ENCODE assay signal across 13 cellular contexts in genomic region chr5:150082364-150082763, GRCh38. TPM values are rescaled to one million over a fixed set of nuclear protein-coding genes. Genes with fewer than 3 reads are reported as not detected.
A peak's percentile ranks its signal among the peaks of the same experiment; 100 is the strongest.
DNase-seq lines count a peak whose midpoint lies in the region; ATAC-seq and TF ChIP-seq lines count a peak whose summit lies in the region.
"Had no signal": no experiment of that assay in that cellular context is flagged by ENCODE, and none has a peak within 500 bp of the region (broad histone marks: within the 10 kb centered on the region; RNA-seq: fewer than 3 reads in every experiment).

No MANE protein-coding gene starts in this region.

- in situ Hi-C loops in GM23248 (cut with MboI): no loop called here

- H3K4me1 ChIP-seq in DOHH2 (ENCODE audit: control insufficient read depth, low read length) (peaks cover 16% of the 10 kb centered on the region), mucosa of rectum (ENCODE audit: control insufficient read depth in 2 of 2, insufficient read depth in 2 of 2, low read length in 2 of 2) (no peaks in the 10 kb centered on the region), GM23248 (ENCODE audit: insufficient read depth) (no peaks in the 10 kb centered on the region)
- H3K4me1 ChIP-seq: uterus had no signal

- H2AFZ ChIP-seq in GM23248: no peak overlapping the region

- POLR2A ChIA-PET in HEK293T (lab: Yijun Ruan, JAX): no interaction called here

- no peak overlapping the region; the same call in 1 of the 2 replicates for H3K4me3 ChIP-seq in DOHH2 (ENCODE audit: low read length)
- peak overlapping the region in 1 of 2 donors; percentile 48 for H3K4me3 ChIP-seq in mucosa of rectum (ENCODE audit: low read length in 2 of 2)
- H3K4me3 ChIP-seq in GM23248: no peak overlapping the region
- H3K4me3 ChIP-seq: uterus had no signal

- H3K4me2 ChIP-seq in DOHH2 (ENCODE audit: low read length) (peak overlapping the region; percentile 49), GM23248 (ENCODE audit: unreplicated experiment) (no peak overlapping the region)

- CTCF ChIA-PET in HEK293T (lab: Yijun Ruan, JAX): interaction anchor here (0.7 to 0.8 kb wide), 2 partner anchors 16 to 1587 kb away, joined by 3 read pairs; no protein-coding TSS in a partner anchor

- no peaks in the 10 kb centered on the region for H3K9me3 ChIP-seq in DOHH2 (ENCODE audit: control insufficient read depth, insufficient read depth, low read length)
- no peaks in the 10 kb centered on the region for H3K9me3 ChIP-seq in mucosa of rectum (ENCODE audit: control insufficient read depth in 2 of 2, low read length in 2 of 2)
- no peaks in the 10 kb centered on the region for H3K9me3 ChIP-seq in GM23248 (ENCODE audit: low read depth)
- H3K9me3 ChIP-seq: Caco-2, uterus had no signal

- H3K79me2 ChIP-seq in DOHH2 (ENCODE audit: control insufficient read depth, low read length): no peaks in the 10 kb centered on the region
- H3K79me2 ChIP-seq in GM23248 (ENCODE audit: insufficient read depth): no peaks in the 10 kb centered on the region

- ATAC-seq in GM21447 (IDR thresholded peaks at IDR 0.05; ENCODE audit: unreplicated experiment): peak; percentile 25

- no peak overlapping the region for H3K27ac ChIP-seq in DOHH2 (ENCODE audit: low read depth, low read length)
- H3K27ac ChIP-seq in mucosa of rectum (ENCODE audit: low read depth in 2 of 2, low read length in 2 of 2): peak overlapping the region; percentile 13 to 19
- H3K27ac ChIP-seq in GM23248: no peak overlapping the region
- H3K27ac ChIP-seq: uterus had no signal

- WGBS in GM23248 (ENCODE audit: low coverage in 1 of 2, low lambda C conversion rate in 2 of 2, missing lambda C conversion rate in 2 of 2), 2 experiments: 58 to 60% methylated on average over 3 of the region's 3 CpGs

- H3K9ac ChIP-seq in mucosa of rectum (ENCODE audit: low read depth in 1 of 2, low read length in 2 of 2) (no peak overlapping the region), GM23248 (no peak overlapping the region)

- TF ChIP-seq CTCF in DOHH2 (IDR thresholded peaks at IDR 0.05; ENCODE audit: low read depth, low read length, poor library complexity, severe bottlenecking): no peak

- no peaks in the 10 kb centered on the region for H3K9me2 ChIP-seq in DOHH2 (replicated peaks; ENCODE audit: control insufficient read depth, low read length)
- H3K9me2 ChIP-seq in GM23248 (ENCODE audit: insufficient read depth): no peaks in the 10 kb centered on the region

- H3F3A ChIP-seq in DOHH2 (ENCODE audit: control insufficient read depth, insufficient read depth) (no peaks in the 10 kb centered on the region), GM23248 (ENCODE audit: insufficient read depth) (no peaks in the 10 kb centered on the region)

- H3K36me3 ChIP-seq in DOHH2 (ENCODE audit: control insufficient read depth, low read length) (no peaks in the 10 kb centered on the region), mucosa of rectum (ENCODE audit: control insufficient read depth in 2 of 2, insufficient read depth in 2 of 2, low read length in 2 of 2) (peaks cover 0 to 4% of the 10 kb centered on the region in 2 donors), GM23248 (ENCODE audit: low read depth) (no peaks in the 10 kb centered on the region)
- H3K36me3 ChIP-seq: uterus had no signal

- H3K27me3 ChIP-seq in DOHH2 (ENCODE audit: control insufficient read depth, low read length) (peaks cover 25% of the 10 kb centered on the region), mucosa of rectum (ENCODE audit: control insufficient read depth in 2 of 2, insufficient read depth in 2 of 2, low read length in 2 of 2) (no peaks in the 10 kb centered on the region), GM23248 (replicated peaks; ENCODE audit: insufficient read depth) (no peaks in the 10 kb centered on the region)
- H3K27me3 ChIP-seq: uterus had no signal

- H4K20me1 ChIP-seq in DOHH2 (ENCODE audit: control insufficient read depth, insufficient read depth, low read depth, low read length): peaks cover 3% of the 10 kb centered on the region; the same call in 1 of the 2 replicates
- H4K20me1 ChIP-seq in GM23248 (ENCODE audit: insufficient read depth): no peaks in the 10 kb centered on the region

- DNase-seq in Kasumi-1 (lab: John Stamatoyannopoulos, UW) (peak; percentile 94 to 95), GM23248 (no peak), DMS 273 treated with DMSO at 0.1 percent for 48 hours (lab: John Stamatoyannopoulos, UW) (no peak), NCI-H2171 treated with DMSO at 0.1 percent for 48 hours (lab: John Stamatoyannopoulos, UW) (no peak), HEK293T (ENCODE audit: extremely low spot score) (no peak)
- DNase-seq: Caco-2; natural killer cell; NCI-H1048; stimulated activated CD4-positive, alpha-beta T cell treated with anti-CD3 and anti-CD28 coated beads, Interleukin-4, amount 100 ng/mL, for 4 hours had no signal

TF ChIP-seq in HEK293T, 16 proteins besides CTCF, POLR2A, EP300 and RAD21:
- TF ChIP-seq L3MBTL2 (conservative IDR thresholded peaks at IDR 0.05): no peak
- no peak for TF ChIP-seq HDGF (IDR thresholded peaks at IDR 0.05; ENCODE audit: borderline replicate concordance)
- TF ChIP-seq ZNF384 (IDR thresholded peaks at IDR 0.05): no peak
- no peak for TF ChIP-seq ELF4 (IDR thresholded peaks at IDR 0.05)
- no peak for TF ChIP-seq SUZ12 (IDR thresholded peaks at IDR 0.05)
- TF ChIP-seq BHLHE40 (IDR thresholded peaks at IDR 0.05; ENCODE audit: borderline replicate concordance): no peak
- TF ChIP-seq FOXA1 (IDR thresholded peaks at IDR 0.05): no peak
- TF ChIP-seq TARDBP (IDR thresholded peaks at IDR 0.05): no peak

RNA-seq across cellular contexts. Expression of gene CSF1R, which starts 4.0 kb away (rescaled TPM):
- total RNA-seq in GM23248 (2014; rRNA removed; shearing (Covaris generic)): 0.63 TPM in 1 of 2 replicates, not detected in the other
- polyA plus RNA-seq in GM23248 (2016; fragmentation: Nextera tagmentation; extraction: Ambion mirVana): 0.48 and 0.56 TPM in 2 replicates

Comparison
In these comparisons a context has a peak if more than half of its experiments do, and no peak if none do; other contexts are left out.
1. H3K27ac ChIP-seq: peak in mucosa of rectum (2 of 2); none in DOHH2 (single experiment) and GM23248 (single experiment).
2. DNase-seq: peak in Kasumi-1 (2 of 2); none in GM23248 (single experiment), DMS 273 treated with DMSO at 0.1 percent for 48 hours (single experiment), NCI-H2171 treated with DMSO at 0.1 percent for 48 hours (single experiment) and HEK293T (single experiment).